In the genomic region with DNA sequence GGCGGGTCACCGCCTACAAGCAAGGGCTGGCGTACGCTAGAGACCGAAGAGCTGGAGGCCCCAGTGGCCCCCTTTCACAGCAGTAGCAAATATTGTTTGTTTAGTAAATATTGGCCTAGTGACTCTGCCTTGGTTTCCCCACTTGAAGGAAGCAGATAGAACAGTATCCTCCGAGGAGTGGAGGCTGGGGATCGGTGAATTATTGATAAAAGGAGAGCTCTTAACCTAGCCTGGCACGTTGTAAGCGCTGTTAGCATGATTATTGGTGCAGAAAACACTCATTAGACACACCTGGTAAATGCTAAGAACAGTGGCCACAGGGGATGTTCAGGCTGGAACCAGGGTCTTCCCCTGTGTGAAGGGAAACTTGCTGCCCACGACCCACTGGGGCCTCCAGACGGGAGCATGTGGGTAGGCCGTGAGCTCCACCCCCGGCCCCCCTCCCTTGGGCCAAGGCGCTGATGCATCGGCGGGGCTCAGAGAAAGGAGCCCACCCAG, we compare ENCODE assay signal across 8 cellular contexts. TPM values are rescaled to one million over a fixed set of nuclear protein-coding genes. Genes with fewer than 3 reads are reported as not detected.
DNase-seq lines count a peak whose midpoint lies in the region; ATAC-seq and TF ChIP-seq lines count a peak whose summit lies in the region.

No MANE protein-coding gene starts in this region.

- no peaks in the 10 kb centered on the region for H3K9me3 ChIP-seq in Caco-2
- H3K9me3 ChIP-seq in gastroesophageal sphincter, result no peaks in the 10 kb centered on the region

- peak overlapping the region; percentile 99 for H3K4me3 ChIP-seq in Caco-2 (ENCODE audit: low read depth, low read length)
- H3K4me3 ChIP-seq in HFF-Myc (replicated peaks; ENCODE audit: low read depth, low read length), result peak overlapping the region; percentile 98
- peak overlapping the region; percentile 46 to 96 for H3K4me3 ChIP-seq in gastroesophageal sphincter
- peak overlapping the region; percentile 99 for H3K4me3 ChIP-seq in rectal smooth muscle tissue (ENCODE audit: low read length)

- H3K4me3 Mint-ChIP-seq in Caco-2 (ENCODE audit: unreplicated experiment), result peak overlapping the region; percentile 83
- H3K4me3 Mint-ChIP-seq in T-cell, result peak overlapping the region; percentile 98 to 99 (median 99)

- TF ChIP-seq EP300 in gastroesophageal sphincter (IDR thresholded peaks at IDR 0.05), result no peak

- H3K4me1 Mint-ChIP-seq in Caco-2 (ENCODE audit: low read depth, unreplicated experiment), result peaks cover 27% of the 10 kb centered on the region
- peaks cover 31 to 57% (median 40%) of the 10 kb centered on the region in 3 donors for H3K4me1 Mint-ChIP-seq in T-cell

- CTCF ChIA-PET in Caco-2 (lab: Charles Lee), result interaction anchor here (0.5 to 1.0 kb wide), 3 partner anchors 11 to 210 kb away, joined by 3 to 9 read pairs (median 9); no protein-coding TSS in a partner anchor
- CTCF ChIA-PET in T-cell (lab: Charles Lee), result interaction anchor here in 1 of 2 donors (0.6 to 0.7 kb wide), 2 partner anchors 42 to 43 kb away, joined by 3 to 9 read pairs; no protein-coding TSS in a partner anchor

- WGBS in gastroesophageal sphincter (ENCODE audit: low coverage in 1 of 2), 2 donors, result 0% methylated on average over 7 of the region's 16 CpGs; no CpG with 5 or more reads in 1 of the 2 donors

- peak overlapping the region; percentile 98 for H3K9ac ChIP-seq in rectal smooth muscle tissue (ENCODE audit: low read length)

- DNase-seq in Caco-2 (no peak), HFF-Myc (ENCODE audit: extremely low read depth, low read depth) (no peak), T-cell (no peak), DMS153 (lab: John Stamatoyannopoulos, UW) (no peak), GOT3 (lab: John Stamatoyannopoulos, UW) (no peak)
- no peak for DNase-seq in stimulated activated CD4-positive, alpha-beta T cell treated with anti-CD3 and anti-CD28 coated beads, Interleukin-12 subunit alpha, Interleukin-12 subunit beta, amount 100 ng/mL, for 4 hours

- peaks cover 71% of the 10 kb centered on the region for H3K36me3 Mint-ChIP-seq in Caco-2 (ENCODE audit: insufficient read depth, unreplicated experiment)
- H3K36me3 Mint-ChIP-seq in T-cell, result peaks cover 18% of the 10 kb centered on the region

- H3K9me3 Mint-ChIP-seq in Caco-2 (ENCODE audit: unreplicated experiment) (no peaks in the 10 kb centered on the region), T-cell (no peaks in the 10 kb centered on the region)

- intact Hi-C loops in Caco-2 (cut with micrococcal nuclease; ENCODE audit: unreplicated experiment), result loop anchor here (5.0 kb wide), 1 partner anchor 360 kb away; the partner anchor contains the start of gene JUNB

- H3K27me3 Mint-ChIP-seq in Caco-2 (ENCODE audit: insufficient read depth, unreplicated experiment), result peaks cover 4% of the 10 kb centered on the region
- H3K27me3 Mint-ChIP-seq in T-cell, result peaks cover 0 to 2% of the 10 kb centered on the region in 2 donors

- peak; percentile 1 to 5 (median 2) for ATAC-seq in T-cell (replicated peaks in 1 of 4)
- ATAC-seq in gastroesophageal sphincter, result peak; percentile 0

- BruUV-seq in Caco-2 (replicated peaks; lab: Mats Ljungman, UMichigan), result TSS peak; percentile 43

- no peak for TF ChIP-seq POLR2A in gastroesophageal sphincter (IDR thresholded peaks at IDR 0.05)

- H3K36me3 ChIP-seq in Caco-2 (ENCODE audit: control insufficient read depth, insufficient read depth, low read length) (peaks cover 2% of the 10 kb centered on the region; the same call in 1 of the 2 replicates), gastroesophageal sphincter (no peaks in the 10 kb centered on the region), rectal smooth muscle tissue (ENCODE audit: control insufficient read depth, insufficient read depth, low read length) (no peaks in the 10 kb centered on the region)

- POLR2A ChIA-PET in Caco-2 (lab: Charles Lee) (interaction anchor here (0.6 to 2.2 kb wide), 7 partner anchors 11 to 1353 kb away, joined by 3 to 29 read pairs (median 5); partner anchors contain the start of genes GCDH and NACC1), T-cell (lab: Charles Lee) (interaction anchor here (0.6 to 1.6 kb wide), 7 partner anchors 11 to 64 kb away, joined by 3 to 9 read pairs (median 4); partner anchors contain the start of gene NACC1 (in 1 of the 2))

- H3K27ac ChIP-seq in gastroesophageal sphincter, result peak overlapping the region; percentile 93 to 100 (median 98)
- peak overlapping the region; percentile 99 for H3K27ac ChIP-seq in rectal smooth muscle tissue (ENCODE audit: low read depth, low read length)

- H3K27me3 ChIP-seq in Caco-2 (replicated peaks; ENCODE audit: control insufficient read depth, insufficient read depth, low read length), result no peaks in the 10 kb centered on the region
- no peaks in the 10 kb centered on the region for H3K27me3 ChIP-seq in gastroesophageal sphincter
- no peaks in the 10 kb centered on the region for H3K27me3 ChIP-seq in rectal smooth muscle tissue (ENCODE audit: control insufficient read depth, insufficient read depth, low read length)

- H3K4me1 ChIP-seq in Caco-2, result peaks cover 16% of the 10 kb centered on the region
- H3K4me1 ChIP-seq in gastroesophageal sphincter, result peaks cover 0 to 65% (median 23%) of the 10 kb centered on the region in 3 donors
- H3K4me1 ChIP-seq in rectal smooth muscle tissue (ENCODE audit: control insufficient read depth, insufficient read depth, low read length), result peaks cover 13% of the 10 kb centered on the region

- TF ChIP-seq CTCF in Caco-2 (IDR thresholded peaks at IDR 0.05; ENCODE audit: insufficient read depth in 1 of 2, low read depth in 1 of 2, low read length in 1 of 2, severe bottlenecking in 1 of 2, unreplicated experiment in 1 of 2) (no peak), HFF-Myc (IDR thresholded peaks at IDR 0.05; ENCODE audit: low read depth, low read length, missing control alignments) (no peak), gastroesophageal sphincter (IDR thresholded peaks at IDR 0.05) (no peak)

- H3K27ac Mint-ChIP-seq in Caco-2 (ENCODE audit: unreplicated experiment) (peak overlapping the region; percentile 98), T-cell (peak overlapping the region; percentile 96 to 99)

RNA-seq across cellular contexts. Expression of gene IER2, which starts 2.2 kb away (rescaled TPM):
- total RNA-seq in Caco-2 (2022) (72.0 and 72.4 TPM in 2 replicates), T-cell (100 to 1,000 TPM; 165 to 413 (median 196) TPM), gastroesophageal sphincter (10 to 100 TPM; 33.8 to 62.1 (median 48.0) TPM)

RNA-seq across cellular contexts. Expression of gene STX10, which starts 2.2 kb away (rescaled TPM):
- total RNA-seq in Caco-2 (2022) (19.3 and 26.4 TPM in 2 replicates), T-cell (10 to 100 TPM; 43.8 to 89.6 (median 67.3) TPM), gastroesophageal sphincter (10 to 100 TPM; 45.1 to 69.0 (median 53.0) TPM)

RNA-seq across cellular contexts. Expression of gene NACC1, which starts 34.3 kb away (rescaled TPM):
- total RNA-seq in Caco-2 (2022) (89.6 and 92.7 TPM in 2 replicates), T-cell (10 to 100 TPM; 23.8 to 44.9 (median 38.1) TPM), gastroesophageal sphincter (10 to 100 TPM; 23.8 to 55.2 (median 26.2) TPM)

RNA-seq across cellular contexts. Expression of gene TRMT1, which starts 35.9 kb away (rescaled TPM):
- total RNA-seq in Caco-2 (2022), result 42.6 and 46.4 TPM in 2 replicates
- 100 to 1,000 TPM in 2 of 5 donors, 10 to 100 TPM in 3; 68.9 to 121 (median 95.6) TPM for total RNA-seq in T-cell
- 10 to 100 TPM; 25.7 to 30.0 (median 28.7) TPM for total RNA-seq in gastroesophageal sphincter

RNA-seq across cellular contexts. Expression of gene LYL1, which starts 49.7 kb away (rescaled TPM):
- total RNA-seq in Caco-2 (2022) (0.35 and 0.59 TPM in 2 replicates), T-cell (10 to 100 TPM in 3 of 5 donors, 1 to 10 TPM in 2; 3.4 to 20.6 (median 15.4) TPM), gastroesophageal sphincter (10 to 100 TPM in 2 of 4 donors, 1 to 10 TPM in 2; 9.9 to 11.8 (median 10.8) TPM)
